In genomic region chr2:196149926-196150325, GRCh38 we compare ENCODE assay signal across 14 cellular contexts. TPM values are rescaled to one million over a fixed set of nuclear protein-coding genes. Genes with fewer than 3 reads are reported as not detected.
DNase-seq lines count a peak whose midpoint lies in the region; ATAC-seq and TF ChIP-seq lines count a peak whose summit lies in the region.
"Had no signal": no experiment of that assay in that cellular context is flagged by ENCODE, and none has a peak within 500 bp of the region (broad histone marks: within the 10 kb centered on the region; RNA-seq: fewer than 3 reads in every experiment).

No MANE protein-coding gene starts in this region.

- ATAC-seq in CD8-positive, alpha-beta T cell, result peak; percentile 27
- ATAC-seq in GM19035 (IDR thresholded peaks at IDR 0.05; ENCODE audit: unreplicated experiment), result peak; percentile 45
- peak; percentile 50 for ATAC-seq in HG03342 (IDR thresholded peaks at IDR 0.05; ENCODE audit: unreplicated experiment)
- ATAC-seq in activated naive CD4-positive, alpha-beta T cell treated with anti-CD3 and anti-CD28 coated beads, Interleukin-2, amount 50 U/mL, for 72 hours, result peak; percentile 33 to 52
- ATAC-seq: PC-3 had no signal

- no peaks in the 10 kb centered on the region for H3K9me3 Mint-ChIP-seq in CD8-positive, alpha-beta T cell
- peaks cover 0 to 5% of the 10 kb centered on the region in 2 donors for H3K9me3 Mint-ChIP-seq in activated naive CD4-positive, alpha-beta T cell treated with anti-CD3 and anti-CD28 coated beads, Interleukin-2, amount 50 U/mL, for 72 hours
- peaks cover 2% of the 10 kb centered on the region for H3K9me3 Mint-ChIP-seq in endodermal cell
- H3K9me3 Mint-ChIP-seq: neural progenitor cell had no signal

- no peak overlapping the region for H3K9ac ChIP-seq in endodermal cell (ENCODE audit: extremely low read depth, low read length, poor library complexity, severe bottlenecking)
- H3K9ac ChIP-seq: neural progenitor cell had no signal

- peaks cover 89% of the 10 kb centered on the region for H3K4me1 Mint-ChIP-seq in CD8-positive, alpha-beta T cell (ENCODE audit: low read depth)
- no peaks in the 10 kb centered on the region for H3K4me1 Mint-ChIP-seq in endodermal cell
- H3K4me1 Mint-ChIP-seq: neural progenitor cell had no signal

- peak overlapping the region; percentile 86 for H3K27ac Mint-ChIP-seq in CD8-positive, alpha-beta T cell
- peak overlapping the region; percentile 86 to 96 for H3K27ac Mint-ChIP-seq in activated naive CD4-positive, alpha-beta T cell treated with anti-CD3 and anti-CD28 coated beads, Interleukin-2, amount 50 U/mL, for 72 hours
- no peak overlapping the region for H3K27ac Mint-ChIP-seq in endodermal cell
- H3K27ac Mint-ChIP-seq: neural progenitor cell had no signal

- no peaks in the 10 kb centered on the region for H3K27me3 Mint-ChIP-seq in CD8-positive, alpha-beta T cell (ENCODE audit: low read depth)
- H3K27me3 Mint-ChIP-seq in endodermal cell (ENCODE audit: insufficient read depth), result no peaks in the 10 kb centered on the region

- H3K9me3 ChIP-seq in CD8-positive, alpha-beta T cell (ENCODE audit: low read length), result no peaks in the 10 kb centered on the region
- no peaks in the 10 kb centered on the region for H3K9me3 ChIP-seq in endodermal cell (ENCODE audit: control insufficient read depth, low read length)

- peak overlapping the region; percentile 23 for H3K4me3 ChIP-seq in CD8-positive, alpha-beta T cell (ENCODE audit: low read depth, low read length)
- H3K4me3 ChIP-seq in endodermal cell (ENCODE audit: low read length), result no peak overlapping the region
- H3K4me3 ChIP-seq: coronary artery, neural progenitor cell had no signal

- CTCF ChIA-PET in CD8-positive, alpha-beta T cell (lab: Charles Lee), result interaction anchor here (1.4 to 1.9 kb wide), 2 partner anchors 71 to 72 kb away, joined by 5 to 6 read pairs; no protein-coding TSS in a partner anchor

- DNase-seq in CD8-positive, alpha-beta T cell, result no peak
- DNase-seq in activated naive CD4-positive, alpha-beta T cell treated with anti-CD3 and anti-CD28 coated beads, Interleukin-2, amount 50 U/mL, for 72 hours (ENCODE audit: low spot score in 2 of 2), result no peak
- DNase-seq in endodermal cell (no peak), DMS153 treated with DMSO at 0.1 percent for 48 hours (lab: John Stamatoyannopoulos, UW; ENCODE audit: unreplicated experiment) (no peak), NCI-H128 (lab: John Stamatoyannopoulos, UW; ENCODE audit: unreplicated experiment) (no peak), NCI-H2029 (lab: John Stamatoyannopoulos, UW) (no peak)
- DNase-seq: activated CD8-positive, alpha-beta memory T cell treated with anti-CD3 and anti-CD28 coated beads for 24 hours; DMS79 treated with DMSO at 0.1 percent for 48 hours; PC-3; stimulated activated CD4-positive, alpha-beta T cell treated with anti-CD3 and anti-CD28 coated beads, Interleukin-4, amount 100 ng/mL, for 4 hours had no signal

- POLR2A ChIA-PET in CD8-positive, alpha-beta T cell (lab: Charles Lee), result interaction anchor here (1.5 to 2.1 kb wide), 2 partner anchors 12 to 21 kb away, joined by 3 to 7 read pairs; partner anchors contain the start of gene STK17B

- H3K36me3 ChIP-seq in CD8-positive, alpha-beta T cell (ENCODE audit: insufficient read depth, low read length), result peaks cover 49% of the 10 kb centered on the region
- no peaks in the 10 kb centered on the region for H3K36me3 ChIP-seq in endodermal cell (ENCODE audit: control insufficient read depth, insufficient read depth, low read length)
- H3K36me3 ChIP-seq: neural progenitor cell had no signal

- H3K36me3 Mint-ChIP-seq in CD8-positive, alpha-beta T cell, result peaks cover 84% of the 10 kb centered on the region
- peaks cover 39 to 94% of the 10 kb centered on the region in 2 donors for H3K36me3 Mint-ChIP-seq in activated naive CD4-positive, alpha-beta T cell treated with anti-CD3 and anti-CD28 coated beads, Interleukin-2, amount 50 U/mL, for 72 hours
- peaks cover 18% of the 10 kb centered on the region for H3K36me3 Mint-ChIP-seq in endodermal cell (ENCODE audit: low read depth)

- peak overlapping the region; percentile 70 for H3K4me3 Mint-ChIP-seq in CD8-positive, alpha-beta T cell
- no peak overlapping the region for H3K4me3 Mint-ChIP-seq in endodermal cell
- H3K4me3 Mint-ChIP-seq: neural progenitor cell had no signal

- intact Hi-C loops in CD8-positive, alpha-beta T cell (cut with DNase I, micrococcal nuclease), result loop anchor here (1.0 to 5.0 kb wide), 4 partner anchors 8 to 127 kb away; no protein-coding TSS in a partner anchor

- H3K27ac ChIP-seq in CD8-positive, alpha-beta T cell (ENCODE audit: low read depth, low read length), result peak overlapping the region; percentile 4
- H3K27ac ChIP-seq in endodermal cell (ENCODE audit: low read depth, low read length), result no peak overlapping the region
- H3K27ac ChIP-seq: coronary artery, neural progenitor cell had no signal

- H3K27me3 ChIP-seq in CD8-positive, alpha-beta T cell (ENCODE audit: insufficient read depth, low read length), result no peaks in the 10 kb centered on the region
- H3K27me3 ChIP-seq in endodermal cell (ENCODE audit: control insufficient read depth, insufficient read depth, low read length, poor library complexity, severe bottlenecking), result no peaks in the 10 kb centered on the region
- H3K27me3 ChIP-seq: neural progenitor cell had no signal

- TF ChIP-seq CTCF in CD8-positive, alpha-beta T cell (IDR thresholded peaks at IDR 0.05), result no peak
- TF ChIP-seq CTCF in endodermal cell (conservative IDR thresholded peaks at IDR 0.05), result no peak

- peaks cover 92% of the 10 kb centered on the region for H3K4me1 ChIP-seq in CD8-positive, alpha-beta T cell (ENCODE audit: insufficient read depth, low read length)
- H3K4me1 ChIP-seq in endodermal cell (ENCODE audit: control insufficient read depth, insufficient read depth, low read length), result no peaks in the 10 kb centered on the region
- H3K4me1 ChIP-seq: neural progenitor cell had no signal

- 76 to 80% methylated on average over 1 to 3 of the region's 3 CpGs for WGBS in endodermal cell (ENCODE audit: insufficient coverage in 1 of 2, insufficient read length in 1 of 2), 2 experiments

RNA-seq across cellular contexts. Expression of gene STK17B, which starts 21.5 kb away (rescaled TPM):
- total RNA-seq in CD8-positive, alpha-beta T cell, result 100 to 1,000 TPM; 582 to 601 TPM
- total RNA-seq in activated naive CD4-positive, alpha-beta T cell treated with anti-CD3 and anti-CD28 coated beads, Interleukin-2, amount 50 U/mL, for 72 hours, result 100 to 1,000 TPM; 164 to 240 TPM
- total RNA-seq in endodermal cell, result 10 to 100 TPM in 1 of 2 donors, 1 to 10 TPM in 1; 6.2 to 10.8 TPM
- polyA plus RNA-seq in endodermal cell (2013, experiment 1 of 2), result 7.8 TPM
- 9.2 TPM for polyA plus RNA-seq in endodermal cell (2013, experiment 2 of 2)

Comparison
In these comparisons a context has a peak if more than half of its experiments do, and no peak if none do; other contexts are left out.
1. RNA of gene STK17B, which starts 21.5 kb away (total RNA-seq): 582 to 601 TPM in CD8-positive, alpha-beta T cell and 164 to 240 TPM in activated naive CD4-positive, alpha-beta T cell treated with anti-CD3 and anti-CD28 coated beads, Interleukin-2, amount 50 U/mL, for 72 hours; 6.2 to 10.8 TPM in endodermal cell; every median in the first group is over 10 times any median in the second.
2. Peak in every context shown above with its lines, with median percentiles within 50 percentile points of each other: ATAC-seq.